In genomic region chr16:57689772-57690558, GRCh38 we compare ENCODE assay signal across 9 cellular contexts. TPM values are rescaled to one million over a fixed set of nuclear protein-coding genes. Genes with fewer than 3 reads are reported as not detected.
DNase-seq lines count a peak whose midpoint lies in the region; ATAC-seq, FAIRE-seq and TF ChIP-seq lines count a peak whose summit lies in the region.
"Had no signal": no experiment of that assay in that cellular context is flagged by ENCODE, and none has a peak within 500 bp of the region (broad histone marks: within the 10 kb centered on the region; RNA-seq: fewer than 3 reads in every experiment).

No MANE protein-coding gene starts in this region.

- no peak for TF ChIP-seq RAD21 in GM12878 (IDR thresholded peaks at IDR 0.05; ENCODE audit: insufficient read depth, low read depth, low read length)

- H3K9ac ChIP-seq in GM12878 (ENCODE audit: control insufficient read depth, insufficient read depth, low read length) = no peak overlapping the region; the same call in 1 of the 2 replicates

- H3K4me1 ChIP-seq in GM12878 (ENCODE audit: control insufficient read depth, insufficient read depth, low read length) = peaks cover 17% of the 10 kb centered on the region

- no peaks in the 10 kb centered on the region for H3K79me2 ChIP-seq in GM12878 (ENCODE audit: control insufficient read depth, insufficient read depth, low read length)

- no peak; a peak in 1 of 4 replicates for TF ChIP-seq EP300 in GM12878 (IDR thresholded peaks at IDR 0.05; ENCODE audit: borderline replicate concordance in 1 of 2, control insufficient read depth in 1 of 2, low read depth in 2 of 2, low read length in 2 of 2)

- H3K36me3 ChIP-seq in GM12878 (ENCODE audit: control insufficient read depth in 2 of 2, insufficient read depth in 2 of 2, low read length in 1 of 2) = no peaks in the 10 kb centered on the region

- in situ Hi-C loops in GM12878 (cut with MboI) = no loop called here

- intact Hi-C loops in GM12878 (cut with micrococcal nuclease; ENCODE audit: unreplicated experiment) = loop anchor here (2.0 kb wide), 1 partner anchor 45 kb away; the partner anchor contains the start of gene KATNB1

- peak; percentile 78 for ATAC-seq in GM21447 (IDR thresholded peaks at IDR 0.05; ENCODE audit: unreplicated experiment)
- ATAC-seq in GM12878 = peak; percentile 88
- ATAC-seq in stimulated activated naive CD8-positive, alpha-beta T cell treated with anti-CD3 and anti-CD28 coated beads, Interleukin-15, amount 100 ng/mL, for 72 hours = peak; percentile 84
- no peak for ATAC-seq in HG03025 (IDR thresholded peaks at IDR 0.05; ENCODE audit: low FRiP score, unreplicated experiment)
- no peak for ATAC-seq in HG03196 (IDR thresholded peaks at IDR 0.05; ENCODE audit: unreplicated experiment)

- no peaks in the 10 kb centered on the region for H3K9me3 Mint-ChIP-seq in stimulated activated naive CD8-positive, alpha-beta T cell treated with anti-CD3 and anti-CD28 coated beads, Interleukin-15, amount 100 ng/mL, for 72 hours

- 0 out of 2 replicates have a peak overlapping the region, but pooled peaks have one; percentile 6 for H3K4me3 ChIP-seq in GM12878

- H3K27ac ChIP-seq in GM12878 (ENCODE audit: control insufficient read depth, insufficient read depth) = no peak overlapping the region

- no peaks in the 10 kb centered on the region for H3K9me3 ChIP-seq in GM12878 (replicated peaks; ENCODE audit: control insufficient read depth, insufficient read depth, low read length)

- BruUV-seq in GM12878 (replicated peaks; lab: Mats Ljungman, UMichigan) = no TSS peak

- DNase-seq in GDM1 (lab: John Stamatoyannopoulos, UW) (peak; percentile 94), NOMO-1 (lab: John Stamatoyannopoulos, UW; ENCODE audit: unreplicated experiment in 2 of 2) (peak; percentile 87 to 88), GM12878 (ENCODE audit: low read depth, low spot score) (peak; percentile 57), cerebellum (ENCODE audit: low spot score) (no peak)
- peak; percentile 47 to 77 for DNase-seq in stimulated activated naive CD8-positive, alpha-beta T cell treated with anti-CD3 and anti-CD28 coated beads, Interleukin-15, amount 100 ng/mL, for 72 hours

- RAD21 ChIA-PET in GM12878 (lab: Charles Lee; ENCODE audit: unreplicated experiment) = interaction anchor here (1.3 kb wide), 1 partner anchor 80 kb away, joined by 3 read pairs; no protein-coding TSS in a partner anchor

- SMC1A ChIA-PET in GM12878 (lab: Charles Lee; ENCODE audit: uncharacterized antibody, unreplicated experiment) = interaction anchor here (0.5 to 1.8 kb wide), 4 partner anchors 10 to 1041 kb away, joined by 3 to 7 read pairs (median 3); no protein-coding TSS in a partner anchor

- no peak for TF ChIP-seq CTCF in GM12878 (IDR thresholded peaks at IDR 0.05 in 2 of 3, conservative IDR thresholded peaks at IDR 0.05 in 1 of 3; ENCODE audit: control insufficient read depth in 2 of 3, extremely low read depth in 1 of 3, insufficient read depth in 1 of 3, low read depth in 3 of 3, low read length in 3 of 3)

- no peaks in the 10 kb centered on the region for H3K27me3 Mint-ChIP-seq in stimulated activated naive CD8-positive, alpha-beta T cell treated with anti-CD3 and anti-CD28 coated beads, Interleukin-15, amount 100 ng/mL, for 72 hours

- POLR2A ChIA-PET in GM12878 (lab: Charles Lee) = interaction anchor here (0.7 to 2.6 kb wide), 2 partner anchors 45 to 119 kb away, joined by 3 to 10 read pairs; partner anchors contain the start of gene KATNB1

- H3K4me3 Mint-ChIP-seq in stimulated activated naive CD8-positive, alpha-beta T cell treated with anti-CD3 and anti-CD28 coated beads, Interleukin-15, amount 100 ng/mL, for 72 hours = peak overlapping the region; percentile 80 to 84

- H3K4me1 Mint-ChIP-seq in stimulated activated naive CD8-positive, alpha-beta T cell treated with anti-CD3 and anti-CD28 coated beads, Interleukin-15, amount 100 ng/mL, for 72 hours = peaks cover 39% of the 10 kb centered on the region

- H3K27me3 ChIP-seq in GM12878 (replicated peaks in 1 of 2; ENCODE audit: control insufficient read depth in 2 of 2, insufficient read depth in 2 of 2, low read length in 1 of 2) = no peaks in the 10 kb centered on the region

- 12% methylated on average over 13 of the region's 13 CpGs for WGBS in GM12878 (ENCODE audit: insufficient coverage, insufficient replicate concordance, low lambda C conversion rate, missing lambda C conversion rate)

- H3K27ac Mint-ChIP-seq in stimulated activated naive CD8-positive, alpha-beta T cell treated with anti-CD3 and anti-CD28 coated beads, Interleukin-15, amount 100 ng/mL, for 72 hours = peak overlapping the region; percentile 93 to 95

- FAIRE-seq in GM12878 (lab: Jason Lieb, UNC) = peak; percentile 95

- CTCF ChIA-PET in GM12878 (lab: Yijun Ruan, JAX) = interaction anchor here (0.7 to 1.1 kb wide), 5 partner anchors 30 to 114 kb away, joined by 3 to 5 read pairs (median 3); no protein-coding TSS in a partner anchor

- H4K20me1 ChIP-seq in GM12878 (ENCODE audit: control insufficient read depth, insufficient read depth) = no peaks in the 10 kb centered on the region

- H3K4me2 ChIP-seq in GM12878 (ENCODE audit: control insufficient read depth, insufficient read depth) = peak overlapping the region; percentile 10

- peak overlapping the region; percentile 75 for H2AFZ ChIP-seq in GM12878 (ENCODE audit: control insufficient read depth, low read depth, low read length)

- TF ChIP-seq POLR2A in GM12878 (IDR thresholded peaks at IDR 0.05; ENCODE audit: low read depth, low read length) = peak; percentile 61

TF ChIP-seq in GM12878, 131 proteins besides CTCF, POLR2A, EP300 and RAD21 (continues in another document):
- TF ChIP-seq SP1 (IDR thresholded peaks at IDR 0.05; ENCODE audit: low read depth, low read length) = peak; percentile 19
- peak; percentile 41; the same call in 1 of the 3 replicates for TF ChIP-seq POU2F2 (IDR thresholded peaks at IDR 0.05; ENCODE audit: borderline replicate concordance, low read depth, low read length)
- peak; percentile 83 for TF ChIP-seq RUNX3 (IDR thresholded peaks at IDR 0.05; ENCODE audit: low read length)
- peak; percentile 36; the same call in 1 of the 2 replicates for TF ChIP-seq NFIC (IDR thresholded peaks at IDR 0.05; ENCODE audit: low read depth, low read length)
- peak; percentile 30; the same call in 1 of the 2 replicates for TF ChIP-seq GATAD2B (conservative IDR thresholded peaks at IDR 0.05; ENCODE audit: low read depth)

RNA-seq across cellular contexts. Expression of gene DRC7, which starts 4.6 kb away (rescaled TPM):
- not detected in 2 replicates for total RNA-seq in GM12878 (2013; cell fraction: nucleolus; rRNA removed)
- total RNA-seq in GM12878 (2014; rRNA removed) = not detected in 2 replicates
- 0.49 TPM in 1 of 2 replicates, not detected in the other for total RNA-seq in GM12878 (2014; rRNA removed; fragmentation: Illumina TruSeq; extraction: Trizol)
- total RNA-seq in GM12878 (2021) = 0.44 TPM in 1 of 2 replicates, not detected in the other
- polyA plus RNA-seq in GM12878 (2011; ENCODE audit: low read depth) = not detected
- polyA plus RNA-seq in GM12878 (2011; rRNA removed) = 0.10 TPM in 1 of 2 replicates, not detected in the other
- polyA plus RNA-seq in GM12878 (2011; cell fraction: cytosol; rRNA removed) = 0.04 TPM in 1 of 2 replicates, not detected in the other
- 0.07 and 0.09 TPM in 2 replicates for polyA plus RNA-seq in GM12878 (2011; cell fraction: nucleus; rRNA removed)
- polyA plus RNA-seq in GM12878 (2012) = not detected in 2 replicates
- 0.06 TPM in 1 of 2 replicates, not detected in the other for polyA plus RNA-seq in GM12878 (2014; fragmentation: Illumina TruSeq; extraction: Trizol)
- under 1 TPM in 1 of 2 experiments, not detected in 1; 0.06 TPM for polyA plus RNA-seq in GM12878 (2014; fragmentation: Nextera tagmentation; extraction: Ambion mirVana)
- 0.18 TPM in 1 of 2 replicates, not detected in the other for polyA plus RNA-seq in GM12878 (2014; rRNA removed)
- polyA plus RNA-seq in GM12878 (2016; fragmentation: Nextera tagmentation; extraction: Ambion mirVana) = not detected
- not detected in 2 replicates for polyA minus RNA-seq in GM12878 (2011; rRNA and poly(A)+ RNA removed)
- polyA minus RNA-seq in GM12878 (2011; cell fraction: cytosol; rRNA and poly(A)+ RNA removed) = not detected in 2 replicates
- polyA minus RNA-seq in GM12878 (2011; cell fraction: nucleus; rRNA and poly(A)+ RNA removed) = not detected in 2 replicates
- total RNA-seq in cerebellum = 1.00 TPM
- total RNA-seq: myocyte had no signal

RNA-seq across cellular contexts. Expression of gene ADGRG3, which starts 21.9 kb away (rescaled TPM):
- not detected in 2 replicates for total RNA-seq in GM12878 (2013; cell fraction: nucleolus; rRNA removed)
- total RNA-seq in GM12878 (2014; rRNA removed) (not detected in 2 replicates), GM12878 (2014; rRNA removed; fragmentation: Illumina TruSeq; extraction: Trizol) (not detected in 2 replicates), GM12878 (2021) (not detected in 2 replicates), cerebellum (0.27 TPM)
- not detected for polyA plus RNA-seq in GM12878 (2011; ENCODE audit: low read depth)
- polyA plus RNA-seq in GM12878 (2011; rRNA removed) (0.11 TPM in 1 of 2 replicates, not detected in the other), GM12878 (2014; fragmentation: Illumina TruSeq; extraction: Trizol) (not detected in 2 replicates), GM12878 (2014; fragmentation: Nextera tagmentation; extraction: Ambion mirVana) (under 1 TPM in 1 of 2 experiments, not detected in 1; 0.10 TPM), GM12878 (2014; rRNA removed) (0.10 TPM in 1 of 2 replicates, not detected in the other), GM12878 (2016; fragmentation: Nextera tagmentation; extraction: Ambion mirVana) (not detected)
- polyA plus RNA-seq in GM12878 (2011; cell fraction: cytosol; rRNA removed) = 0.06 and 0.07 TPM in 2 replicates
- 0.13 and 0.28 TPM in 2 replicates for polyA plus RNA-seq in GM12878 (2011; cell fraction: nucleus; rRNA removed)
- not detected in 2 replicates for polyA plus RNA-seq in GM12878 (2012)
- polyA minus RNA-seq in GM12878 (2011; rRNA and poly(A)+ RNA removed) = 0.15 TPM in 1 of 2 replicates, not detected in the other
- polyA minus RNA-seq in GM12878 (2011; cell fraction: cytosol; rRNA and poly(A)+ RNA removed) = not detected in 2 replicates
- polyA minus RNA-seq in GM12878 (2011; cell fraction: nucleus; rRNA and poly(A)+ RNA removed) = not detected in 2 replicates
- total RNA-seq: myocyte had no signal

RNA-seq across cellular contexts. Expression of gene KATNB1, which starts 45.6 kb away (rescaled TPM):
- total RNA-seq in GM12878 (2013; cell fraction: nucleolus; rRNA removed) = 18.3 and 26.5 TPM in 2 replicates
- total RNA-seq in GM12878 (2014; rRNA removed) (24.0 and 24.1 TPM in 2 replicates), GM12878 (2014; rRNA removed; fragmentation: Illumina TruSeq; extraction: Trizol) (7.8 and 10.7 TPM in 2 replicates), GM12878 (2021) (25.8 and 27.7 TPM in 2 replicates), cerebellum (24.6 TPM)
- polyA plus RNA-seq in GM12878 (2011; ENCODE audit: low read depth) = 7.9 TPM
- polyA plus RNA-seq in GM12878 (2011; rRNA removed) (5.1 and 15.3 TPM in 2 replicates), GM12878 (2014; fragmentation: Illumina TruSeq; extraction: Trizol) (1.1 and 10.4 TPM in 2 replicates), GM12878 (2014; fragmentation: Nextera tagmentation; extraction: Ambion mirVana) (1 to 10 TPM in 1 of 2 experiments, under 1 TPM in 1; 0.71 to 1.4 TPM), GM12878 (2014; rRNA removed) (23.7 and 23.8 TPM in 2 replicates), GM12878 (2016; fragmentation: Nextera tagmentation; extraction: Ambion mirVana) (10 to 100 TPM; 37.7 to 46.5 TPM)
- 13.4 and 19.4 TPM in 2 replicates for polyA plus RNA-seq in GM12878 (2011; cell fraction: cytosol; rRNA removed)
- polyA plus RNA-seq in GM12878 (2011; cell fraction: nucleus; rRNA removed) = 78.9 and 80.5 TPM in 2 replicates
- polyA plus RNA-seq in GM12878 (2012) = 16.1 and 17.2 TPM in 2 replicates
- polyA minus RNA-seq in GM12878 (2011; rRNA and poly(A)+ RNA removed) = 12.3 and 20.5 TPM in 2 replicates
- 9.7 and 11.0 TPM in 2 replicates for polyA minus RNA-seq in GM12878 (2011; cell fraction: cytosol; rRNA and poly(A)+ RNA removed)
- polyA minus RNA-seq in GM12878 (2011; cell fraction: nucleus; rRNA and poly(A)+ RNA removed) = 16.2 and 25.2 TPM in 2 replicates

Comparison
In these comparisons a context has a peak if more than half of its experiments do, and no peak if none do; other contexts are left out.
1. ATAC-seq: peak in GM21447 (single experiment), GM12878 (single experiment) and stimulated activated naive CD8-positive, alpha-beta T cell treated with anti-CD3 and anti-CD28 coated beads, Interleukin-15, amount 100 ng/mL, for 72 hours (single experiment); none in HG03025 (single experiment) and HG03196 (single experiment).